Comparison of ENCODE assay signal across 1 cellular context in genomic region chr9:73050887-73051550, GRCh38.
TF ChIP-seq lines count a peak whose summit lies in the region.

No MANE protein-coding gene starts in this region.

TF ChIP-seq in H1, 55 proteins besides CTCF, POLR2A, EP300 and RAD21 (continued from another document):
- no peak for TF ChIP-seq MAX (IDR thresholded peaks at IDR 0.05)
- no peak for TF ChIP-seq KDM1A (IDR thresholded peaks at IDR 0.05; ENCODE audit: borderline replicate concordance, low read length)
- TF ChIP-seq ATF2 (IDR thresholded peaks at IDR 0.05; ENCODE audit: low read length) = no peak
- no peak for TF ChIP-seq MAFK (IDR thresholded peaks at IDR 0.05; ENCODE audit: low read depth, low read length)
- TF ChIP-seq RNF2 (IDR thresholded peaks at IDR 0.05; ENCODE audit: borderline replicate concordance, low read depth, low read length, missing control alignments, poor library complexity, severe bottlenecking) = no peak
- no peak for TF ChIP-seq CBX8 (IDR thresholded peaks at IDR 0.05; ENCODE audit: borderline replicate concordance, low read depth, low read length)
- TF ChIP-seq HDAC2 (IDR thresholded peaks at IDR 0.05; ENCODE audit: borderline replicate concordance in 1 of 2, low read depth in 2 of 2, low read length in 2 of 2) = no peak
- TF ChIP-seq SRF (IDR thresholded peaks at IDR 0.05; ENCODE audit: low read depth, low read length) = no peak
- no peak for TF ChIP-seq SAP30 (IDR thresholded peaks at IDR 0.05; ENCODE audit: insufficient read depth, insufficient replicate concordance, low read length)
- TF ChIP-seq PHF8 (conservative IDR thresholded peaks at IDR 0.05; ENCODE audit: low read depth, low read length) = no peak
- no peak for TF ChIP-seq EZH2 (IDR thresholded peaks at IDR 0.05; ENCODE audit: low read depth, low read length, severe bottlenecking)
- TF ChIP-seq JUN (IDR thresholded peaks at IDR 0.05; ENCODE audit: low read depth, low read length) = no peak
- TF ChIP-seq SP1 (IDR thresholded peaks at IDR 0.05; ENCODE audit: low read depth, low read length) = no peak
- no peak for TF ChIP-seq CBX5 (IDR thresholded peaks at IDR 0.05; ENCODE audit: low read depth, low read length)
- TF ChIP-seq ASH2L (IDR thresholded peaks at IDR 0.05; ENCODE audit: low read length) = no peak
- no peak for TF ChIP-seq CHD1 (IDR thresholded peaks at IDR 0.05; ENCODE audit: low read depth, low read length)
